ENCODE assay signal across 12 cellular contexts in genomic region chr22:36180928-36181327, GRCh38.
"Had no signal": no experiment of that assay in that cellular context is flagged by ENCODE, and none has a peak within 500 bp of the region (broad histone marks: within the 10 kb centered on the region; RNA-seq: fewer than 3 reads in every experiment).

No MANE protein-coding gene starts in this region.

- H3K4me3 ChIP-seq: neural progenitor cell, ovary, psoas muscle, right lobe of liver, sigmoid colon, stomach, thoracic aorta, thyroid gland, tibial nerve, upper lobe of left lung, vagina had no signal

- H3K27ac ChIP-seq: neural progenitor cell, ovary, parathyroid adenoma, psoas muscle, right lobe of liver, sigmoid colon, stomach, thoracic aorta, thyroid gland, tibial nerve, vagina had no signal
